ENCODE assay signal across 8 cellular contexts in the genomic region with DNA sequence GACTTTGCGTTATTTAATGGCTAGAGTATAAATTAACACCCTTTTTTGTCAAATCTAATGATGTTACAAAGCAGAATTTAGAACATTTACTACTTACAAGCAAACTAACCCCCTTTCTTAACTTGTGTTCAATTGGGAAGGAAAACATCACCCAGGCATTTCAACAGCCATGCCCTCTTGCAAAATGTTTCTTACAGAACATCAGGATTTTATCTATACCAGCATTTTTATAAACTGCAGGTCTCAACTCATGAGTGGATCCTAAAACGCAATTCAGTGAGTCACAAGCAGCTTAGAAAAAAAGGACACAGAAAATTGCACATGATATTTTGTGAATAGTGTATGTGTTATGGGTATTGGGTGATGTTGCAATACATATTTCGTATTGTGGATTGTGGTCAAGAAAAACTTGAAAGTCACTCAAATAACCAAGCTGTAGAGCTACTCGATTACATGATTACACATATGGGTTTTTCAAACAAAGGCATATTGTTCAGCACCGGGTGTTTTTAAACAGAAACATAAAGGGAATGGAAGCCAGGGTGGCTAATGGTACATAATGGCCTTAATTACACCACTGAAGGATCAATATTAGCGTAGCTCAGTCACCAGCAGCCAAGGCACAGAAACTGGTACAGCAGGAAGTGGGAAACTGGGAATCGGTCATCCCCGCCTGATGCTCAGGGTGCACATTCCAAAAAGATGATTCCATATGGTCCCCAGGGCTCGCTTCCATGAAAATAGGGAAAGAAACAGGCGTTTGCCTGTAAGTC. TPM values are rescaled to one million over a fixed set of nuclear protein-coding genes. Genes with fewer than 3 reads are reported as not detected.
DNase-seq lines count a peak whose midpoint lies in the region; ATAC-seq and TF ChIP-seq lines count a peak whose summit lies in the region.

No MANE protein-coding gene starts in this region.

- H3F3A ChIP-seq in SK-N-SH (replicated peaks; ENCODE audit: insufficient read depth): peaks cover 18% of the 10 kb centered on the region

- no peak for TF ChIP-seq RAD21 in SK-N-SH (IDR thresholded peaks at IDR 0.05; ENCODE audit: low read length)

- peaks cover 8 to 13% of the 10 kb centered on the region in 2 experiments; a peak in 3 of 4 replicates for H3K4me1 ChIP-seq in SK-N-SH (ENCODE audit: control insufficient read depth in 1 of 2, insufficient read depth in 2 of 2, low read depth in 1 of 2, low read length in 1 of 2)

- H3K9me2 ChIP-seq in SK-N-SH: no peaks in the 10 kb centered on the region

- TF ChIP-seq CTCF in SK-N-SH (IDR thresholded peaks at IDR 0.05): no peak

- peaks cover 8% of the 10 kb centered on the region; the same call in 1 of the 2 replicates for H4K20me1 ChIP-seq in SK-N-SH (ENCODE audit: insufficient read depth)

- H3K36me3 ChIP-seq in SK-N-SH (replicated peaks in 1 of 2; ENCODE audit: control insufficient read depth in 1 of 2, insufficient read depth in 2 of 2, low read length in 1 of 2): peaks cover 7 to 12% of the 10 kb centered on the region in 2 experiments

- peaks cover 42% of the 10 kb centered on the region for H3K79me2 ChIP-seq in SK-N-SH (ENCODE audit: insufficient read depth)

- DNase-seq in SK-N-SH: peak; percentile 34
- DNase-seq in NCI-H146 treated with DMSO at 0.1 percent for 48 hours (lab: John Stamatoyannopoulos, UW; ENCODE audit: unreplicated experiment): peak; percentile 94
- DNase-seq in astrocyte of the hippocampus (ENCODE audit: low read depth, low spot score): peak; percentile 62

- POLR2A ChIA-PET in SK-N-SH (lab: Yijun Ruan, JAX): interaction anchor here (0.8 kb wide), 1 partner anchor 208 kb away, joined by 3 read pairs; a partner anchor contains a TSS

- no peaks in the 10 kb centered on the region for H3K27me3 ChIP-seq in SK-N-SH (ENCODE audit: insufficient read depth)
- no peaks in the 10 kb centered on the region for H3K27me3 ChIP-seq in layer of hippocampus (ENCODE audit: control insufficient read depth, insufficient read depth, low read length)

- WGBS in SK-N-SH (ENCODE audit: low lambda C conversion rate): 23% methylated on average over 10 of the region's 10 CpGs

- H3K9ac ChIP-seq in SK-N-SH: peak overlapping the region; percentile 73

- H3K4me2 ChIP-seq in SK-N-SH: peak overlapping the region; percentile 88

- peak overlapping the region; percentile 91 to 93 for H3K4me3 ChIP-seq in SK-N-SH (ENCODE audit: low read depth in 2 of 2, low read length in 1 of 2)

- no peak; the same call in 2 of the 3 replicates for ATAC-seq in SK-N-SH treated with all-trans-retinoic acid at 6 μM for 48 hours
- ATAC-seq in HG03135 (IDR thresholded peaks at IDR 0.05; ENCODE audit: unreplicated experiment): no peak
- no peak for ATAC-seq in GM18517 (IDR thresholded peaks at IDR 0.05; ENCODE audit: unreplicated experiment)

- H2AFZ ChIP-seq in SK-N-SH (ENCODE audit: low read depth): peak overlapping the region; percentile 11; the same call in 1 of the 2 replicates

- H3K27ac ChIP-seq in SK-N-SH (ENCODE audit: low read depth in 2 of 2, low read length in 1 of 2) (peak overlapping the region; percentile 72 to 81), layer of hippocampus (ENCODE audit: low read depth, low read length) (peak overlapping the region; percentile 82), temporal lobe (ENCODE audit: low read depth, low read length) (peak overlapping the region; percentile 87)

- CTCF ChIA-PET in SK-N-SH (lab: Yijun Ruan, JAX): interaction anchor here (0.8 to 5.7 kb wide), 8 partner anchors 10 to 283 kb away, joined by 4 to 53 read pairs (median 20); no protein-coding TSS in a partner anchor

- H3K9me3 ChIP-seq in SK-N-SH: no peaks in the 10 kb centered on the region

- no peak for TF ChIP-seq EP300 in SK-N-SH (IDR thresholded peaks at IDR 0.05; ENCODE audit: borderline replicate concordance in 1 of 2, low read depth in 1 of 2, low read length in 1 of 2)

TF ChIP-seq in SK-N-SH, 30 proteins besides CTCF, POLR2A, EP300 and RAD21:
- TF ChIP-seq TCF12 (IDR thresholded peaks at IDR 0.05) (no peak), SIN3A (IDR thresholded peaks at IDR 0.05; ENCODE audit: borderline replicate concordance, low read depth, low read length) (no peak), GABPA (IDR thresholded peaks at IDR 0.05; ENCODE audit: low read depth) (no peak), EZH2phosphoT487 (IDR thresholded peaks at IDR 0.05; ENCODE audit: borderline replicate concordance, low read depth) (no peak)

TF ChIP-seq in SK-N-SH treated with all-trans-retinoic acid at 6 μM for 48 hours, 23 proteins besides CTCF, POLR2A, EP300 and RAD21:
- TF ChIP-seq ARNTL (CRISPR knock-in tag; IDR thresholded peaks at IDR 0.05; ENCODE audit: borderline replicate concordance, low read depth) (no peak), PPARA (CRISPR knock-in tag; IDR thresholded peaks at IDR 0.05; ENCODE audit: borderline replicate concordance) (no peak), RARB (CRISPR knock-in tag; IDR thresholded peaks at IDR 0.05) (no peak), ESRRG (CRISPR knock-in tag; IDR thresholded peaks at IDR 0.05) (no peak), ZFP30 (CRISPR knock-in tag; IDR thresholded peaks at IDR 0.05) (no peak)
- TF ChIP-seq, protein P1, sequence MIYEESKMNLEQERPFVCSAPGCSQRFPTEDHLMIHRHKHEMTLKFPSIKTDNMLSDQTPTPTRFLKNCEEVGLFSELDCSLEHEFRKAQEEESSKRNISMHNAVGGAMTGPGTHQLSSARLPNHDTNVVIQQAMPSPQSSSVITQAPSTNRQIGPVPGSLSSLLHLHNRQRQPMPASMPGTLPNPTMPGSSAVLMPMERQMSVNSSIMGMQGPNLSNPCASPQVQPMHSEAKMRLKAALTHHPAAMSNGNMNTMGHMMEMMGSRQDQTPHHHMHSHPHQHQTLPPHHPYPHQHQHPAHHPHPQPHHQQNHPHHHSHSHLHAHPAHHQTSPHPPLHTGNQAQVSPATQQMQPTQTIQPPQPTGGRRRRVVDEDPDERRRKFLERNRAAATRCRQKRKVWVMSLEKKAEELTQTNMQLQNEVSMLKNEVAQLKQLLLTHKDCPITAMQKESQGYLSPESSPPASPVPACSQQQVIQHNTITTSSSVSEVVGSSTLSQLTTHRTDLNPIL (CRISPR knock-in tag; IDR thresholded peaks at IDR 0.05; ENCODE audit: low read depth): no peak

RNA-seq across cellular contexts. Expression of a gene that starts 1.4 kb away (rescaled TPM):
- polyA plus RNA-seq in SK-N-SH (2012; rRNA removed): 52.7 and 65.2 TPM in 2 replicates
- 49.1 and 55.1 TPM in 2 replicates for polyA plus RNA-seq in SK-N-SH (2012; cell fraction: cytosol; rRNA removed)
- polyA plus RNA-seq in SK-N-SH (2012; cell fraction: nucleus; rRNA removed): 35.4 and 62.8 TPM in 2 replicates
- 8.1 TPM for total RNA-seq in temporal lobe

RNA-seq across cellular contexts. Expression of a gene that starts 56.3 kb away (rescaled TPM):
- 195 and 224 TPM in 2 replicates for polyA plus RNA-seq in SK-N-SH (2012; rRNA removed)
- polyA plus RNA-seq in SK-N-SH (2012; cell fraction: cytosol; rRNA removed): 189 and 197 TPM in 2 replicates
- polyA plus RNA-seq in SK-N-SH (2012; cell fraction: nucleus; rRNA removed): 116 and 207 TPM in 2 replicates
- 249 TPM for total RNA-seq in temporal lobe

Comparison
In these comparisons a context has a peak if more than half of its experiments do, and no peak if none do; other contexts are left out.
1. DNase-seq: peak in every context shown above with its lines; median percentile 94 in NCI-H146 treated with DMSO at 0.1 percent for 48 hours; 62 in astrocyte of the hippocampus; 34 in SK-N-SH.